In genomic region chr1:84406209-84406917, GRCh38 we compare ENCODE assay signal across 18 cellular contexts. TPM values are rescaled to one million over a fixed set of nuclear protein-coding genes. Genes with fewer than 3 reads are reported as not detected.
DNase-seq lines count a peak whose midpoint lies in the region; ATAC-seq, FAIRE-seq and TF ChIP-seq lines count a peak whose summit lies in the region.
"Had no signal": no experiment of that assay in that cellular context is flagged by ENCODE, and none has a peak within 500 bp of the region (broad histone marks: within the 10 kb centered on the region; RNA-seq: fewer than 3 reads in every experiment).

No MANE protein-coding gene starts in this region.

- no peaks in the 10 kb centered on the region for H3K9me1 ChIP-seq in endothelial cell of umbilical vein (replicated peaks; ENCODE audit: control insufficient read depth, extremely low read depth, insufficient read depth, low read length)

- H3K9me3 Mint-ChIP-seq in activated T-cell treated with anti-CD3 and anti-CD28 coated beads, Interleukin-2, amount 50 U/mL, for 72 hours, result no peaks in the 10 kb centered on the region

- ATAC-seq in activated T-cell treated with anti-CD3 and anti-CD28 coated beads, Interleukin-2, amount 50 U/mL, for 72 hours (replicated peaks in 1 of 2), result no peak
- ATAC-seq: esophagus mucosa had no signal

- no peak for TF ChIP-seq CTCF in Peyer's patch (IDR thresholded peaks at IDR 0.05)
- TF ChIP-seq CTCF in endothelial cell of umbilical vein (IDR thresholded peaks at IDR 0.05; ENCODE audit: extremely low read depth in 1 of 2, insufficient read depth in 1 of 2, low read depth in 1 of 2, low read length in 2 of 2), result no peak

- no peak overlapping the region for H3K27ac Mint-ChIP-seq in activated T-cell treated with anti-CD3 and anti-CD28 coated beads, Interleukin-2, amount 50 U/mL, for 72 hours

- CTCF ChIA-PET in endothelial cell of umbilical vein (lab: Charles Lee), result interaction anchor here (1.7 kb wide), 1 partner anchor 27 kb away, joined by 5 read pairs; no protein-coding TSS in a partner anchor

- H3K27me3 ChIP-seq in Peyer's patch (no peaks in the 10 kb centered on the region), endothelial cell of umbilical vein (ENCODE audit: control insufficient read depth in 2 of 2, insufficient read depth in 2 of 2, low read length in 2 of 2) (no peaks in the 10 kb centered on the region)
- H3K27me3 ChIP-seq: ovary had no signal

- BruUV-seq in endothelial cell of umbilical vein (replicated peaks; lab: Mats Ljungman, UMichigan), result no TSS peak

- no peak overlapping the region for H3K4me3 Mint-ChIP-seq in activated T-cell treated with anti-CD3 and anti-CD28 coated beads, Interleukin-2, amount 50 U/mL, for 72 hours

- H3K27ac ChIP-seq in Peyer's patch (peak overlapping the region in 3 of 4 donors; percentile 50 to 75 (median 57)), endothelial cell of umbilical vein (ENCODE audit: insufficient read depth, low read depth, low read length) (no peak overlapping the region)
- H3K27ac ChIP-seq: 22Rv1, ovary, thoracic aorta had no signal

- H3K9me3 ChIP-seq in Peyer's patch, result no peaks in the 10 kb centered on the region
- no peaks in the 10 kb centered on the region for H3K9me3 ChIP-seq in endothelial cell of umbilical vein (replicated peaks; ENCODE audit: control insufficient read depth, insufficient read depth, low read length)
- H3K9me3 ChIP-seq: ovary, thoracic aorta had no signal

- H3K4me1 Mint-ChIP-seq in activated T-cell treated with anti-CD3 and anti-CD28 coated beads, Interleukin-2, amount 50 U/mL, for 72 hours (ENCODE audit: low read depth), result no peaks in the 10 kb centered on the region

- intact Hi-C loops in endothelial cell of umbilical vein (cut with micrococcal nuclease), result no loop called here

- H3K36me3 Mint-ChIP-seq in activated T-cell treated with anti-CD3 and anti-CD28 coated beads, Interleukin-2, amount 50 U/mL, for 72 hours (ENCODE audit: insufficient read depth in 2 of 2), result no peaks in the 10 kb centered on the region

- POLR2A ChIA-PET in endothelial cell of umbilical vein (lab: Charles Lee), result no interaction called here

- H3K36me3 ChIP-seq in Peyer's patch (no peaks in the 10 kb centered on the region), endothelial cell of umbilical vein (ENCODE audit: control insufficient read depth in 2 of 2, extremely low read depth in 1 of 2, insufficient read depth in 2 of 2, low read length in 2 of 2) (no peaks in the 10 kb centered on the region)
- H3K36me3 ChIP-seq: ovary, thoracic aorta had no signal

- peak; percentile 31 for FAIRE-seq in endothelial cell of umbilical vein (lab: Jason Lieb, UNC)
- FAIRE-seq: TTC549 had no signal

- H3K4me2 ChIP-seq in endothelial cell of umbilical vein (ENCODE audit: insufficient read depth, low read length), result no peak overlapping the region

- H3K27me3 Mint-ChIP-seq in activated T-cell treated with anti-CD3 and anti-CD28 coated beads, Interleukin-2, amount 50 U/mL, for 72 hours (ENCODE audit: low read depth), result no peaks in the 10 kb centered on the region

- H3K4me1 ChIP-seq in Peyer's patch (peaks cover 0 to 25% (median 0%) of the 10 kb centered on the region in 4 donors), endothelial cell of umbilical vein (ENCODE audit: control insufficient read depth, extremely low read depth, insufficient read depth, low read length) (peaks cover 20% of the 10 kb centered on the region)

- H3K79me2 ChIP-seq in endothelial cell of umbilical vein (ENCODE audit: control insufficient read depth, insufficient read depth, low read length), result no peaks in the 10 kb centered on the region

- H3K9ac ChIP-seq in endothelial cell of umbilical vein (replicated peaks; ENCODE audit: extremely low read depth, insufficient read depth, low read length), result no peak overlapping the region

- peak; percentile 6 for DNase-seq in DMS 273 (lab: John Stamatoyannopoulos, UW; ENCODE audit: unreplicated experiment)
- DNase-seq in DMS 273 treated with DMSO at 0.1 percent for 48 hours (lab: John Stamatoyannopoulos, UW), result no peak
- DNase-seq in Peyer's patch, result peak in 1 of 3 donors; percentile 68
- DNase-seq in endothelial cell of umbilical vein (ENCODE audit: low read depth, low spot score), result peak; percentile 13
- peak; percentile 58 for DNase-seq in renal cortical epithelial cell (ENCODE audit: low read depth)
- DNase-seq in activated T-cell treated with anti-CD3 and anti-CD28 coated beads, Interleukin-2, amount 50 U/mL, for 72 hours, result no peak
- DNase-seq in DMS153 treated with DMSO at 0.1 percent for 48 hours (lab: John Stamatoyannopoulos, UW; ENCODE audit: unreplicated experiment), result no peak
- DNase-seq in RPMI8226, result no peak
- DNase-seq: NCI-H1092, NCI-H510A treated with DMSO at 0.1 percent for 48 hours, ovary, SHP77 treated with DMSO at 0.1 percent for 48 hours had no signal

- dilution Hi-C loops in endothelial cell of umbilical vein (cut with MboI; ENCODE audit: extremely low pct_ligation_motif_present, low sequenced_read_pairs), result no loop called here

- H4K20me1 ChIP-seq in endothelial cell of umbilical vein (replicated peaks; ENCODE audit: control insufficient read depth, extremely low read depth, insufficient read depth, low read length), result no peaks in the 10 kb centered on the region

- TF ChIP-seq POLR2A in Peyer's patch (IDR thresholded peaks at IDR 0.05) (no peak), endothelial cell of umbilical vein (IDR thresholded peaks at IDR 0.05; ENCODE audit: low read depth, low read length) (no peak)

- no peak overlapping the region for H2AFZ ChIP-seq in endothelial cell of umbilical vein (ENCODE audit: low read depth, low read length)

- H3K4me3 ChIP-seq in Peyer's patch (no peak overlapping the region), endothelial cell of umbilical vein (replicated peaks in 1 of 3; ENCODE audit: insufficient read depth in 1 of 3, low read depth in 1 of 3, low read length in 3 of 3) (no peak overlapping the region)
- H3K4me3 ChIP-seq: ovary, thoracic aorta had no signal

TF ChIP-seq in endothelial cell of umbilical vein, 7 proteins besides CTCF, POLR2A, EP300 and RAD21:
- TF ChIP-seq POLR2AphosphoS5 (IDR thresholded peaks at IDR 0.05; ENCODE audit: insufficient read depth, low read depth, low read length) (no peak), FOS (IDR thresholded peaks at IDR 0.05; ENCODE audit: borderline replicate concordance, insufficient read depth, low read length) (peak; percentile 41)
TF ChIP-seq in endothelial cell of umbilical vein: peak in this region for 1.

RNA-seq across cellular contexts. Expression of gene DNASE2B, which starts 8.1 kb away (rescaled TPM):
- not detected for total RNA-seq in Peyer's patch
- not detected in 2 replicates for total RNA-seq in endothelial cell of umbilical vein
- not detected in 2 replicates for polyA plus RNA-seq in endothelial cell of umbilical vein
- polyA plus RNA-seq in endothelial cell of umbilical vein (2011; cell fraction: cytosol; rRNA removed), result not detected in 2 replicates
- 0.18 and 0.25 TPM in 2 replicates for polyA plus RNA-seq in endothelial cell of umbilical vein (2011; cell fraction: nucleus; rRNA removed)
- not detected in 2 replicates for polyA plus RNA-seq in endothelial cell of umbilical vein (2012)
- polyA minus RNA-seq in endothelial cell of umbilical vein, result not detected in 2 replicates
- not detected for polyA minus RNA-seq in endothelial cell of umbilical vein (2011; cell fraction: cytosol; rRNA and poly(A)+ RNA removed)
- polyA minus RNA-seq in endothelial cell of umbilical vein (2011; cell fraction: nucleus; rRNA and poly(A)+ RNA removed), result not detected in 2 replicates
- not detected in 2 replicates for total RNA-seq in renal cortical epithelial cell
- total RNA-seq in activated T-cell treated with anti-CD3 and anti-CD28 coated beads, Interleukin-2, amount 50 U/mL, for 72 hours, result not detected
- total RNA-seq: activated CD8-positive, alpha-beta memory T cell treated with anti-CD3 and anti-CD28 coated beads for 36 hours; cardiac septum; esophagus mucosa; thoracic aorta had no signal

Comparison
In these comparisons a context has a peak if more than half of its experiments do, and no peak if none do; other contexts are left out.
1. DNase-seq: peak in DMS 273 (single experiment), endothelial cell of umbilical vein (single experiment) and renal cortical epithelial cell (single experiment); none in DMS 273 treated with DMSO at 0.1 percent for 48 hours (single experiment), activated T-cell treated with anti-CD3 and anti-CD28 coated beads, Interleukin-2, amount 50 U/mL, for 72 hours (0 of 2), DMS153 treated with DMSO at 0.1 percent for 48 hours (single experiment) and RPMI8226 (single experiment).